In genomic region chr15:42734076-42734672, GRCh38 we compare ENCODE assay signal across 22 cellular contexts. TPM values are rescaled to one million over a fixed set of nuclear protein-coding genes. Genes with fewer than 3 reads are reported as not detected.
DNase-seq lines count a peak whose midpoint lies in the region; ATAC-seq and TF ChIP-seq lines count a peak whose summit lies in the region.
"Had no signal": no experiment of that assay in that cellular context is flagged by ENCODE, and none has a peak within 500 bp of the region (broad histone marks: within the 10 kb centered on the region; RNA-seq: fewer than 3 reads in every experiment).

No MANE protein-coding gene starts in this region.

- CTCF ChIA-PET in activated CD8-positive, alpha-beta memory T cell treated with anti-CD3 and anti-CD28 coated beads, Interleukin-2, amount 10 ng/mL, durations not matched to agents 7 days and 5 days (lab: Charles Lee): no interaction called here

- H3K9ac ChIP-seq in fibroblast of lung (ENCODE audit: insufficient read depth, low read length): peak overlapping the region; percentile 2

- no peak for ATAC-seq in activated CD8-positive, alpha-beta memory T cell treated with anti-CD3 and anti-CD28 coated beads, Interleukin-2, amount 10 ng/mL, durations not matched to agents 7 days and 5 days
- ATAC-seq in stimulated activated effector memory CD8-positive, alpha-beta T cell treated with anti-CD3 and anti-CD28 coated beads, Interleukin-12 subunit alpha, Interleukin-12 subunit beta, amount 100 ng/mL, for 72 hours: no peak
- no peak for ATAC-seq in left ventricle myocardium superior
- ATAC-seq: Right ventricle myocardium inferior, WTC11 had no signal

- H3K4me3 ChIP-seq in fibroblast of lung (replicated peaks in 1 of 4; ENCODE audit: control extremely low read depth in 1 of 4, insufficient read depth in 1 of 4, low read depth in 3 of 4, low read length in 4 of 4): no peak overlapping the region
- H3K4me3 ChIP-seq: thyroid gland had no signal

- H3K27ac ChIP-seq in fibroblast of lung (ENCODE audit: insufficient read depth, low read length): no peak overlapping the region
- H3K27ac ChIP-seq: thyroid gland had no signal

- H3K36me3 Mint-ChIP-seq in activated CD8-positive, alpha-beta memory T cell treated with anti-CD3 and anti-CD28 coated beads, Interleukin-2, amount 10 ng/mL, durations not matched to agents 7 days and 5 days: peaks cover 16% of the 10 kb centered on the region
- no peaks in the 10 kb centered on the region for H3K36me3 Mint-ChIP-seq in IgD-negative memory B cell
- H3K36me3 Mint-ChIP-seq in stimulated activated effector memory CD8-positive, alpha-beta T cell treated with anti-CD3 and anti-CD28 coated beads, Interleukin-12 subunit alpha, Interleukin-12 subunit beta, amount 100 ng/mL, for 72 hours: peaks cover 70% of the 10 kb centered on the region

- H3K27ac Mint-ChIP-seq in activated CD8-positive, alpha-beta memory T cell treated with anti-CD3 and anti-CD28 coated beads, Interleukin-2, amount 10 ng/mL, durations not matched to agents 7 days and 5 days: no peak overlapping the region
- H3K27ac Mint-ChIP-seq in IgD-negative memory B cell: peak overlapping the region; percentile 13 to 52 (median 23)
- peak overlapping the region; percentile 67 for H3K27ac Mint-ChIP-seq in stimulated activated effector memory CD8-positive, alpha-beta T cell treated with anti-CD3 and anti-CD28 coated beads, Interleukin-12 subunit alpha, Interleukin-12 subunit beta, amount 100 ng/mL, for 72 hours
- H3K27ac Mint-ChIP-seq: WTC11 had no signal

- peaks cover 31% of the 10 kb centered on the region for H3K36me3 ChIP-seq in fibroblast of lung (ENCODE audit: control insufficient read depth, insufficient read depth, low read length)

- H3K4me3 Mint-ChIP-seq in activated CD8-positive, alpha-beta memory T cell treated with anti-CD3 and anti-CD28 coated beads, Interleukin-2, amount 10 ng/mL, durations not matched to agents 7 days and 5 days: peak overlapping the region; percentile 47
- peak overlapping the region in 3 of 4 donors; percentile 2 to 70 (median 25) for H3K4me3 Mint-ChIP-seq in IgD-negative memory B cell
- peak overlapping the region; percentile 68 for H3K4me3 Mint-ChIP-seq in stimulated activated effector memory CD8-positive, alpha-beta T cell treated with anti-CD3 and anti-CD28 coated beads, Interleukin-12 subunit alpha, Interleukin-12 subunit beta, amount 100 ng/mL, for 72 hours
- H3K4me3 Mint-ChIP-seq: CD14-positive monocyte had no signal

- H3K4me2 ChIP-seq in fibroblast of lung (ENCODE audit: extremely low read depth, insufficient read depth, low read length): no peak overlapping the region

- H2AFZ ChIP-seq in fibroblast of lung (ENCODE audit: low read length): no peak overlapping the region

- no peak for TF ChIP-seq CTCF in fibroblast of lung (conservative IDR thresholded peaks at IDR 0.05 in 1 of 2, IDR thresholded peaks at IDR 0.05 in 1 of 2; ENCODE audit: low read depth in 1 of 2, low read length in 2 of 2)

- no peaks in the 10 kb centered on the region for H3K27me3 Mint-ChIP-seq in activated CD8-positive, alpha-beta memory T cell treated with anti-CD3 and anti-CD28 coated beads, Interleukin-2, amount 10 ng/mL, durations not matched to agents 7 days and 5 days
- no peaks in the 10 kb centered on the region for H3K27me3 Mint-ChIP-seq in IgD-negative memory B cell

- no peak for DNase-seq in activated CD8-positive, alpha-beta memory T cell treated with anti-CD3 and anti-CD28 coated beads, Interleukin-2, amount 10 ng/mL, durations not matched to agents 7 days and 5 days
- no peak for DNase-seq in activated CD8-positive, alpha-beta memory T cell treated with anti-CD3 and anti-CD28 coated beads, Interleukin-2, amount 50 U/mL, for 4 hours
- DNase-seq in fibroblast of lung (ENCODE audit: low read depth in 2 of 2): no peak
- peak in 1 of 2 donors; percentile 42 for DNase-seq in stimulated activated effector memory CD8-positive, alpha-beta T cell treated with anti-CD3 and anti-CD28 coated beads, Interleukin-12 subunit alpha, Interleukin-12 subunit beta, amount 100 ng/mL, for 72 hours (ENCODE audit: low spot score in 2 of 2)
- no peak for DNase-seq in glomerular visceral epithelial cell (ENCODE audit: extremely low spot score)
- no peak for DNase-seq in stimulated activated CD8-positive, alpha-beta memory T cell treated with anti-CD3 and anti-CD28 coated beads, Interleukin-4, amount 100 ng/mL, for 48 hours
- DNase-seq in left ventricle myocardium superior: no peak
- DNase-seq: activated CD8-positive, alpha-beta memory T cell treated with anti-CD3 and anti-CD28 coated beads for 24 hours; activated gamma-delta T cell; foreskin fibroblast; H7; hippocampal formation; IMR-90; kidney; mesendoderm; NCI-H187; NCI-H446 treated with DMSO at 0.1 percent for 48 hours; thyroid gland had no signal

- H3K9me3 ChIP-seq in fibroblast of lung (ENCODE audit: control insufficient read depth, insufficient read depth, low read depth, low read length): no peaks in the 10 kb centered on the region
- H3K9me3 ChIP-seq: thyroid gland had no signal

- no peaks in the 10 kb centered on the region for H4K20me1 ChIP-seq in fibroblast of lung (ENCODE audit: control insufficient read depth, extremely low read depth, insufficient read depth, low read length)

- H3K79me2 ChIP-seq in fibroblast of lung (ENCODE audit: control insufficient read depth, insufficient read depth, low read length): peaks cover 6% of the 10 kb centered on the region

- H3K4me1 Mint-ChIP-seq in activated CD8-positive, alpha-beta memory T cell treated with anti-CD3 and anti-CD28 coated beads, Interleukin-2, amount 10 ng/mL, durations not matched to agents 7 days and 5 days: peaks cover 19% of the 10 kb centered on the region
- H3K4me1 Mint-ChIP-seq in IgD-negative memory B cell: peaks cover 8 to 18% (median 12%) of the 10 kb centered on the region in 3 donors
- H3K4me1 Mint-ChIP-seq in stimulated activated effector memory CD8-positive, alpha-beta T cell treated with anti-CD3 and anti-CD28 coated beads, Interleukin-12 subunit alpha, Interleukin-12 subunit beta, amount 100 ng/mL, for 72 hours: peaks cover 18% of the 10 kb centered on the region

- H3K9me3 Mint-ChIP-seq in activated CD8-positive, alpha-beta memory T cell treated with anti-CD3 and anti-CD28 coated beads, Interleukin-2, amount 10 ng/mL, durations not matched to agents 7 days and 5 days (ENCODE audit: low read depth): no peaks in the 10 kb centered on the region
- no peaks in the 10 kb centered on the region for H3K9me3 Mint-ChIP-seq in IgD-negative memory B cell
- H3K9me3 Mint-ChIP-seq in stimulated activated effector memory CD8-positive, alpha-beta T cell treated with anti-CD3 and anti-CD28 coated beads, Interleukin-12 subunit alpha, Interleukin-12 subunit beta, amount 100 ng/mL, for 72 hours: no peaks in the 10 kb centered on the region
- H3K9me3 Mint-ChIP-seq: CD14-positive monocyte, WTC11 had no signal

- no peaks in the 10 kb centered on the region for H3K27me3 ChIP-seq in fibroblast of lung (ENCODE audit: control insufficient read depth, insufficient read depth, low read length)
- H3K27me3 ChIP-seq: thyroid gland had no signal

- intact Hi-C loops in left ventricle myocardium superior (cut with micrococcal nuclease): no loop called here

- H3K4me1 ChIP-seq in fibroblast of lung (ENCODE audit: control insufficient read depth, extremely low read depth, insufficient read depth, low read length): peaks cover 3% of the 10 kb centered on the region

RNA-seq across cellular contexts. Expression of gene CDAN1, which starts 2.8 kb away (rescaled TPM):
- total RNA-seq in activated CD8-positive, alpha-beta memory T cell treated with anti-CD3 and anti-CD28 coated beads, Interleukin-2, amount 10 ng/mL, durations not matched to agents 7 days and 5 days: 10 to 100 TPM; 29.0 to 39.2 TPM
- polyA plus RNA-seq in IgD-negative memory B cell (10.4 TPM), fibroblast of lung (3.0 and 4.1 TPM in 2 replicates)
- total RNA-seq in fibroblast of lung (8.9 and 9.5 TPM in 2 replicates), left ventricle myocardium superior (4.8 TPM)
- 3.8 and 6.4 TPM in 2 replicates for polyA plus RNA-seq in fibroblast of lung (2012)
- 2.6 and 6.3 TPM in 2 replicates for polyA minus RNA-seq in fibroblast of lung (ENCODE audit: low replicate concordance)
